Comparison of ENCODE assay signal across 9 cellular contexts in the genomic region with DNA sequence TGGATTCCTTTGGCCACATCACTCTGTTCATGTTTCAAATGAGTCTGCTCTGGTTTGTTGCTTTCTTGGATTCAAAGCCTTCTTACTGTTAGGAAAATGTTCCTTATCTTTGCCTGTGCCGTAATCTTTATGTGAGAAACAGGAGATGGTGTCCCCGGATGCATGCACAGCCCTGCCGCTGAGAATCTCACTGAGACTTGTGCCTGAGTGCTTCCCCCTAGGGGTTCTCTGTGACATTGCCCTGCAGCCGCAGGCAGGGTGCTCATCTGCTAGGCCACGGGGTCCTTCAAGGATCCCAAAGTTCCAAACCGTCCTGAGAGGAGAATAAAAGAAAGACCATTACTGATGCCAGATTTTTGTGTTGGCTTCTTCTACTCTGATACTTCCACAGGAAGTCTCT.
DNase-seq lines count a peak whose midpoint lies in the region; ATAC-seq and TF ChIP-seq lines count a peak whose summit lies in the region.
"Had no signal": no experiment of that assay in that cellular context is flagged by ENCODE, and none has a peak within 500 bp of the region (broad histone marks: within the 10 kb centered on the region; RNA-seq: fewer than 3 reads in every experiment).

No MANE protein-coding gene starts in this region.

- peak; percentile 50 for ATAC-seq in GM18873 (IDR thresholded peaks at IDR 0.05; ENCODE audit: low FRiP score, unreplicated experiment)
- ATAC-seq in HG03460 (IDR thresholded peaks at IDR 0.05; ENCODE audit: unreplicated experiment) = no peak
- no peak for ATAC-seq in HG02938 (IDR thresholded peaks at IDR 0.05; ENCODE audit: unreplicated experiment)

- H3K36me3 ChIP-seq in hepatocyte (replicated peaks; ENCODE audit: insufficient read depth, low read depth) = no peaks in the 10 kb centered on the region

- no peaks in the 10 kb centered on the region for H4K20me1 ChIP-seq in hepatocyte (ENCODE audit: insufficient read depth, poor library complexity, severe bottlenecking)

- TF ChIP-seq CTCF in C4-2B (conservative IDR thresholded peaks at IDR 0.05) (peak; percentile 54), hepatocyte (IDR thresholded peaks at IDR 0.05; ENCODE audit: poor library complexity) (peak; percentile 25)

- H3K27ac ChIP-seq in C4-2B (no peak overlapping the region), hepatocyte (no peak overlapping the region)

- H3K27me3 ChIP-seq in hepatocyte = no peaks in the 10 kb centered on the region

- no peaks in the 10 kb centered on the region for H3K9me2 ChIP-seq in hepatocyte (replicated peaks; ENCODE audit: insufficient read depth)

- H2AFZ ChIP-seq in hepatocyte = no peak overlapping the region

- WGBS in hepatocyte (ENCODE audit: low lambda C conversion rate, missing lambda C conversion rate) = 76% methylated on average over 6 of the region's 6 CpGs

- no peaks in the 10 kb centered on the region for H3K9me3 ChIP-seq in hepatocyte (ENCODE audit: low read depth)

- H3K4me1 ChIP-seq in hepatocyte (ENCODE audit: insufficient read depth) = peaks cover 30% of the 10 kb centered on the region

- H3K4me3 ChIP-seq in hepatocyte = no peak overlapping the region

- H3K79me2 ChIP-seq in hepatocyte = no peaks in the 10 kb centered on the region

- DNase-seq in RKO (ENCODE audit: low spot score) (peak; percentile 32), hepatocyte (ENCODE audit: low spot score) (peak; percentile 39), NAMALWA (ENCODE audit: low spot score) (no peak), middle frontal gyrus (ENCODE audit: extremely low spot score, low spot score) (no peak)
- DNase-seq: NCI-H1930 had no signal

- H3K4me2 ChIP-seq in hepatocyte = no peak overlapping the region

Comparison
In these comparisons a context has a peak if more than half of its experiments do, and no peak if none do; other contexts are left out.
1. DNase-seq: peak in RKO (single experiment) and hepatocyte (single experiment); none in NAMALWA (single experiment) and middle frontal gyrus (single experiment).